In the genomic region with DNA sequence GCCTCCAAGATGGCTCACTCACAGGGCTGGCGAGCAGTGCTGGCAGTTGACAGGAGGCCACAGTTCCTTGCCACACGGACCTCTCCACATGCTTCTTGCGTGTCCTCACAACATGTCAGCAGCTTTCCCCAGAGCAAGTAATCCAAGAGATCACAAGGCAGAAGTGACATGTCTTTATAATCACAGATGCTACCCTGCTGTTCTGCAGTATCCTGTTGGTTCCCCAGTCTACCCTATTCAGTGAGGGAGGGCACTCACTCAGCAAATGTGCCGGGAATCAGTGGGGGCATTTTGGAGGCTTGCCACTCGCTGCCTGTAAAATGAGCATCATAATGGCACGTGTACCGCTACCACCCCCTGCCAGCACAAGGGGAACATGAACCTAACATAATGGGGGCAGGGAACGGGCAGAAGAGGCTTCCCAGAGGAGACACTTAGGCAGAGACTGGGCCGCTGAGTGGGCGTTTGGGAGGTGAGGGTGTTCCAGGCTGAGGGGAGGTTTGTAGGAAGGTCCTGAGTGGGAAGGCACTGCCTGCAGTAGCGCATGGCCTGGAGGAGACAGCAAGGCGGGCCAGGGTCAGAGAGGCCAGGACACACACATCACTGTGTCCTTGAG, we compare ENCODE assay signal across 23 cellular contexts.
DNase-seq lines count a peak whose midpoint lies in the region; ATAC-seq and TF ChIP-seq lines count a peak whose summit lies in the region.
"Had no signal": no experiment of that assay in that cellular context is flagged by ENCODE, and none has a peak within 500 bp of the region (broad histone marks: within the 10 kb centered on the region; RNA-seq: fewer than 3 reads in every experiment).

No MANE protein-coding gene starts in this region.

- no peak overlapping the region for H2BK12ac ChIP-seq in neuronal stem cell (ENCODE audit: low read length)

- intact Hi-C loops in CD8-positive, alpha-beta T cell (cut with DNase I, micrococcal nuclease) = no loop called here

- peaks cover 2% of the 10 kb centered on the region for H3K79me1 ChIP-seq in neuronal stem cell (ENCODE audit: low read depth, low read length)

- no peak for DNase-seq in CD8-positive, alpha-beta T cell
- DNase-seq in GM23338 (ENCODE audit: low spot score) (no peak), neuronal stem cell (ENCODE audit: low spot score) (no peak), foreskin keratinocyte (no peak), COLO668 (lab: John Stamatoyannopoulos, UW; ENCODE audit: unreplicated experiment) (no peak)
- DNase-seq: activated CD4-positive, alpha-beta T cell treated with anti-CD3 and anti-CD28 coated beads, Interleukin-2, amount 50 U/mL, for 1 hour; activated gamma-delta T cell; aorta; Calu3; cerebellar nuclear complex; effector CD4-positive, alpha-beta T cell; left ventricle myocardium superior; NCI-H1694; Right ventricle myocardium superior; stimulated activated CD4-positive, alpha-beta T cell treated with anti-CD3 and anti-CD28 coated beads, Interleukin-1b, Interleukin-23, amount 100 ng/mL, for 48 hours; stimulated activated naive CD8-positive, alpha-beta T cell treated with anti-CD3 and anti-CD28 coated beads, Interleukin-15, amount 100 ng/mL, for 72 hours; T-cell; upper lobe of left lung had no signal

- peak overlapping the region; percentile 94 for H3K23ac ChIP-seq in neuronal stem cell (ENCODE audit: low read depth, low read length, poor library complexity)

- H2BK15ac ChIP-seq in neuronal stem cell (ENCODE audit: low read length) = no peak overlapping the region

- no peak overlapping the region for H2BK120ac ChIP-seq in neuronal stem cell (ENCODE audit: low read depth, low read length)

- H3K9me2 ChIP-seq in GM23338 (ENCODE audit: insufficient read depth) = no peaks in the 10 kb centered on the region

- H3K36me3 Mint-ChIP-seq in CD8-positive, alpha-beta T cell = no peaks in the 10 kb centered on the region
- no peaks in the 10 kb centered on the region for H3K36me3 Mint-ChIP-seq in GM23338 (ENCODE audit: low read depth)
- H3K36me3 Mint-ChIP-seq in brain = peaks cover 5% of the 10 kb centered on the region

- peak overlapping the region; percentile 57 for H3K18ac ChIP-seq in neuronal stem cell (ENCODE audit: low read length)

- H2AFZ ChIP-seq in GM23338 (no peak overlapping the region), neuronal stem cell (ENCODE audit: low read length) (no peak overlapping the region)
- H2AFZ ChIP-seq: parathyroid adenoma had no signal

- peak overlapping the region; percentile 19 for H3K27ac Mint-ChIP-seq in CD8-positive, alpha-beta T cell
- H3K27ac Mint-ChIP-seq in GM23338 = peak overlapping the region; percentile 19; the same call in 1 of the 2 replicates
- H3K27ac Mint-ChIP-seq in brain = peak overlapping the region in 3 of 5 experiments; percentile 46 to 77 (median 61)
- H3K27ac Mint-ChIP-seq: T-cell had no signal

- no peak overlapping the region for H4K91ac ChIP-seq in neuronal stem cell (ENCODE audit: low read depth, low read length, poor library complexity)

- peaks cover 79% of the 10 kb centered on the region for H3K79me2 ChIP-seq in GM23338 (replicated peaks; ENCODE audit: insufficient read depth)

- no peaks in the 10 kb centered on the region for H3K27me3 Mint-ChIP-seq in CD8-positive, alpha-beta T cell (ENCODE audit: low read depth)
- H3K27me3 Mint-ChIP-seq in GM23338 (ENCODE audit: insufficient read depth, low read depth, poor library complexity) = peaks cover 10% of the 10 kb centered on the region
- no peaks in the 10 kb centered on the region for H3K27me3 Mint-ChIP-seq in brain
- H3K27me3 Mint-ChIP-seq: stimulated activated naive CD8-positive, alpha-beta T cell treated with anti-CD3 and anti-CD28 coated beads, Interleukin-15, amount 100 ng/mL, for 72 hours; T-cell had no signal

- H3F3A ChIP-seq in GM23338 (replicated peaks; ENCODE audit: low read depth) = 0 out of 2 replicates have a peak, but pooled peaks cover 2% of the 10 kb centered on the region

- H3K9me3 ChIP-seq in CD8-positive, alpha-beta T cell (ENCODE audit: low read length) = no peaks in the 10 kb centered on the region
- H3K9me3 ChIP-seq in neuronal stem cell (replicated peaks in 1 of 2; ENCODE audit: control insufficient read depth in 2 of 2, insufficient read depth in 1 of 2, low read depth in 1 of 2, low read length in 2 of 2) = peaks cover 0 to 1% of the 10 kb centered on the region in 2 donors
- H3K9me3 ChIP-seq: upper lobe of left lung had no signal

- H3K14ac ChIP-seq in neuronal stem cell (ENCODE audit: low read length) = no peak overlapping the region

- POLR2A ChIA-PET in CD8-positive, alpha-beta T cell (lab: Charles Lee) = no interaction called here

- no peak overlapping the region for H3K27ac ChIP-seq in CD8-positive, alpha-beta T cell (ENCODE audit: low read depth, low read length)
- H3K27ac ChIP-seq in GM23338 (ENCODE audit: low read depth) (no peak overlapping the region), neuronal stem cell (replicated peaks; ENCODE audit: low read length) (no peak overlapping the region), foreskin keratinocyte (no peak overlapping the region)
- H3K27ac ChIP-seq: parathyroid adenoma, upper lobe of left lung had no signal

- no peak overlapping the region for H3K4me3 Mint-ChIP-seq in CD8-positive, alpha-beta T cell
- H3K4me3 Mint-ChIP-seq in GM23338 (no peak overlapping the region), brain (no peak overlapping the region)
- H3K4me3 Mint-ChIP-seq: stimulated activated naive CD8-positive, alpha-beta T cell treated with anti-CD3 and anti-CD28 coated beads, Interleukin-15, amount 100 ng/mL, for 72 hours; T-cell had no signal

- peaks cover 58% of the 10 kb centered on the region for H3K4me1 Mint-ChIP-seq in CD8-positive, alpha-beta T cell (ENCODE audit: low read depth)
- H3K4me1 Mint-ChIP-seq in GM23338 (peaks cover 46% of the 10 kb centered on the region), brain (peaks cover 54% of the 10 kb centered on the region)

- H2AK5ac ChIP-seq in neuronal stem cell (ENCODE audit: low read depth, low read length) = no peak overlapping the region

- no peak for TF ChIP-seq CTCF in CD8-positive, alpha-beta T cell (IDR thresholded peaks at IDR 0.05)
- TF ChIP-seq CTCF in GM23338 (conservative IDR thresholded peaks at IDR 0.05; ENCODE audit: low read depth in 2 of 2) (no peak), brain (conservative IDR thresholded peaks at IDR 0.05) (no peak), foreskin keratinocyte (conservative IDR thresholded peaks at IDR 0.05) (no peak)

- H4K20me1 ChIP-seq in GM23338 (replicated peaks; ENCODE audit: insufficient read depth) = peaks cover 7% of the 10 kb centered on the region

- no peak overlapping the region for H3K4me2 ChIP-seq in GM23338
- H3K4me2 ChIP-seq in neuronal stem cell (ENCODE audit: insufficient read depth, low read length, poor library complexity, severe bottlenecking) = no peak overlapping the region

- H2BK5ac ChIP-seq in neuronal stem cell (ENCODE audit: low read length) = no peak overlapping the region

- no peak overlapping the region for H3K4ac ChIP-seq in neuronal stem cell (ENCODE audit: low read length)

- no peaks in the 10 kb centered on the region for H3K36me3 ChIP-seq in CD8-positive, alpha-beta T cell (ENCODE audit: insufficient read depth, low read length)
- H3K36me3 ChIP-seq in GM23338 (ENCODE audit: insufficient read depth) (no peaks in the 10 kb centered on the region), neuronal stem cell (replicated peaks in 1 of 2; ENCODE audit: control insufficient read depth in 2 of 2, insufficient read depth in 2 of 2, low read length in 2 of 2) (no peaks in the 10 kb centered on the region)
- H3K36me3 ChIP-seq: upper lobe of left lung had no signal

- peak overlapping the region; percentile 10 for H3K9ac ChIP-seq in neuronal stem cell (ENCODE audit: low read depth, low read length, poor library complexity)
- H3K9ac ChIP-seq: parathyroid adenoma had no signal

- H3K4me1 ChIP-seq in CD8-positive, alpha-beta T cell (ENCODE audit: insufficient read depth, low read length) = peaks cover 3% of the 10 kb centered on the region
- peaks cover 26% of the 10 kb centered on the region for H3K4me1 ChIP-seq in GM23338 (ENCODE audit: insufficient read depth)
- H3K4me1 ChIP-seq in neuronal stem cell (ENCODE audit: control insufficient read depth in 2 of 2, insufficient read depth in 1 of 2, low read depth in 1 of 2, low read length in 2 of 2) = peaks cover 13 to 28% of the 10 kb centered on the region in 2 donors
- peaks cover 13% of the 10 kb centered on the region for H3K4me1 ChIP-seq in foreskin keratinocyte
- H3K4me1 ChIP-seq: parathyroid adenoma had no signal

- no peak overlapping the region for H3K4me3 ChIP-seq in CD8-positive, alpha-beta T cell (ENCODE audit: low read depth, low read length)
- H3K4me3 ChIP-seq in GM23338 (no peak overlapping the region), neuronal stem cell (ENCODE audit: low read length in 2 of 2) (no peak overlapping the region)
- H3K4me3 ChIP-seq: upper lobe of left lung had no signal

- CTCF ChIA-PET in CD8-positive, alpha-beta T cell (lab: Charles Lee) = interaction anchor here (1.1 kb wide), 1 partner anchor 57 kb away, joined by 3 read pairs; no protein-coding TSS in a partner anchor

- no peaks in the 10 kb centered on the region for H3K9me3 Mint-ChIP-seq in CD8-positive, alpha-beta T cell
- H3K9me3 Mint-ChIP-seq in GM23338 = no peaks in the 10 kb centered on the region; the same call in 2 of the 3 replicates
- H3K9me3 Mint-ChIP-seq in brain = no peaks in the 10 kb centered on the region
- H3K9me3 Mint-ChIP-seq: stimulated activated naive CD8-positive, alpha-beta T cell treated with anti-CD3 and anti-CD28 coated beads, Interleukin-15, amount 100 ng/mL, for 72 hours; T-cell had no signal

- no peaks in the 10 kb centered on the region for H3K27me3 ChIP-seq in CD8-positive, alpha-beta T cell (ENCODE audit: insufficient read depth, low read length)
- H3K27me3 ChIP-seq in GM23338 (ENCODE audit: insufficient read depth) (no peaks in the 10 kb centered on the region), neuronal stem cell (ENCODE audit: control insufficient read depth in 3 of 3, insufficient read depth in 3 of 3, low read depth in 1 of 3, low read length in 3 of 3) (no peaks in the 10 kb centered on the region), foreskin keratinocyte (no peaks in the 10 kb centered on the region)
- H3K27me3 ChIP-seq: upper lobe of left lung had no signal

- ATAC-seq in CD8-positive, alpha-beta T cell = no peak
- peak; percentile 14 for ATAC-seq in GM23338
- no peak for ATAC-seq in foreskin keratinocyte
- no peak for ATAC-seq in GM18498 (IDR thresholded peaks at IDR 0.05; ENCODE audit: unreplicated experiment)
- no peak for ATAC-seq in GM21723 (IDR thresholded peaks at IDR 0.05; ENCODE audit: unreplicated experiment)
- ATAC-seq: HepG2; left ventricle myocardium superior; stimulated activated naive CD8-positive, alpha-beta T cell treated with anti-CD3 and anti-CD28 coated beads, Interleukin-15, amount 100 ng/mL, for 72 hours; T-cell had no signal

- no CpG with 5 or more reads among the region's 12 CpGs for WGBS in neuronal stem cell (ENCODE audit: extremely low coverage in 2 of 2, insufficient read length in 2 of 2, insufficient replicate concordance in 1 of 2), 2 donors

- no peak overlapping the region for H4K8ac ChIP-seq in neuronal stem cell (ENCODE audit: low read depth, low read length)
